Comparison of ENCODE assay signal across 8 cellular contexts in the genomic region with DNA sequence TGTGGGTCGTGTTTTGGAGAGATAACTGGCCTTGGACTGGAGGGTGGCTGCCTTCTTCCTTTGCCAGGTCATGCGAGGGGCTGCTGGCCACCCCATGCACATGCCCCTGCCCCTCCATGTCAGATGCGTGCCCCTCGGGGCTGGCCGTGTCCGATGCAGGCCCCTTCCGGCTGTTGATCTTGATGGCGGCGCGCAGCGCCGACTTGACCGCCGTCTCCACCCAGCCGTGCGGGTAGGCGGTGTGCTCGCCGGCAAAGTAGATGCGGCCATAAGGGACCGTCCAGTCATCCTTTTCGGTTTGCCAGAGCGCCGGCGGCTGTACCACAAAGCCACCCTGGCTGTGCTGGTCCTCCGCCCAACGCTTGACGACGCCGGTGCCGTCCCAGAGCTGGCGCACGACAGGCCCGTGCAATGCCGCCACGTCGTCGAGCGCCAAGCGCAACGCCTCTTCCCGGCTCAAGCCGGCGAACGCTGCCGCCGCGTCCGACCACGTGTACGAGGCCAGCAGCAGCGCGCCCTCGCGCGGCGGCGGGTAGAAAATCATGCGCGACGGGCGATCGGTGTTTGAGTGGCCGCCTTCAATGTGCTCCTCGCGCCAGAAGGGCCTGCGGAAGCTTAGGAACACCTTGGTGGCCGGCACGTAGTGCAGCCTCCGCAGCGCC. TPM values are rescaled to one million over a fixed set of nuclear protein-coding genes. Genes with fewer than 3 reads are reported as not detected.
DNase-seq lines count a peak whose midpoint lies in the region; ATAC-seq and TF ChIP-seq lines count a peak whose summit lies in the region.

No MANE protein-coding gene starts in this region.

- TF ChIP-seq CTCF in ascending aorta (IDR thresholded peaks at IDR 0.05) (peak; percentile 69 to 73 (median 73)), BE2C (IDR thresholded peaks at IDR 0.05; ENCODE audit: low read depth, low read length) (no peak)

- peak overlapping the region; percentile 76 to 80 (median 76) for H3K4me3 Mint-ChIP-seq in T-cell

- WGBS in iPS DF 6.9 (ENCODE audit: insufficient coverage, insufficient read length) = no CpG with 5 or more reads among the region's 71 CpGs

- peaks cover 22 to 29% of the 10 kb centered on the region in 2 donors for H3K36me3 ChIP-seq in ascending aorta
- peaks cover 4% of the 10 kb centered on the region for H3K36me3 ChIP-seq in iPS DF 6.9 (ENCODE audit: control insufficient read depth, insufficient read depth, low read length)
- H3K36me3 ChIP-seq in BE2C = no peaks in the 10 kb centered on the region

- H3K27ac ChIP-seq in ascending aorta = no peak overlapping the region
- H3K27ac ChIP-seq in iPS DF 6.9 (ENCODE audit: low read length) = no peak overlapping the region
- H3K27ac ChIP-seq in skin epidermis = peak overlapping the region in 6 of 21 experiments; percentile 11 to 65 (median 28)

- H3K27me3 Mint-ChIP-seq in T-cell = no peaks in the 10 kb centered on the region

- no peaks in the 10 kb centered on the region for H3K9me3 ChIP-seq in ascending aorta
- no peaks in the 10 kb centered on the region for H3K9me3 ChIP-seq in iPS DF 6.9 (ENCODE audit: control insufficient read depth, insufficient read depth, low read length)
- no peaks in the 10 kb centered on the region for H3K9me3 ChIP-seq in BE2C

- DNase-seq in T-cell (peak; percentile 44 to 78 (median 65)), ascending aorta (ENCODE audit: low spot score in 2 of 2) (peak in 1 of 2 donors; percentile 84), iPS DF 6.9 (ENCODE audit: low read depth, low spot score) (no peak), glomerular visceral epithelial cell (ENCODE audit: extremely low spot score) (no peak), BE2C (no peak)

- H3K4me1 Mint-ChIP-seq in T-cell = peaks cover 6 to 18% (median 12%) of the 10 kb centered on the region in 3 donors

- no peaks in the 10 kb centered on the region for H3K9me3 Mint-ChIP-seq in T-cell

- peak; percentile 20 for TF ChIP-seq POLR2A in GM19099 (IDR thresholded peaks at IDR 0.05; ENCODE audit: extremely low read depth, insufficient read length, low read depth)

- CTCF ChIA-PET in T-cell (lab: Charles Lee) = no interaction called here

- intact Hi-C loops in ascending aorta (cut with DNase I) = no loop called here

- H3K27me3 ChIP-seq in ascending aorta (no peaks in the 10 kb centered on the region), iPS DF 6.9 (ENCODE audit: control insufficient read depth, insufficient read depth, low read length) (no peaks in the 10 kb centered on the region), BE2C (no peaks in the 10 kb centered on the region)

- H3K4me3 ChIP-seq in ascending aorta (peak overlapping the region; percentile 25 to 41), iPS DF 6.9 (ENCODE audit: low read length) (peak overlapping the region; percentile 43; the same call in 1 of the 2 replicates), skin epidermis (peak overlapping the region; percentile 2 to 37 (median 26)), BE2C (ENCODE audit: low read depth, low read length) (no peak overlapping the region; the same call in 1 of the 2 replicates)

- POLR2A ChIA-PET in T-cell (lab: Charles Lee) = interaction anchor here in 1 of 2 donors (0.6 kb wide), 1 partner anchor 486 kb away, joined by 5 read pairs; a partner anchor contains a TSS

- ATAC-seq in T-cell (replicated peaks in 1 of 4) (peak; percentile 73 to 84 (median 82)), GM18498 (IDR thresholded peaks at IDR 0.05; ENCODE audit: unreplicated experiment) (no peak)

- peak overlapping the region; percentile 58 to 61 for H3K27ac Mint-ChIP-seq in T-cell

- H3K36me3 Mint-ChIP-seq in T-cell = peaks cover 10% of the 10 kb centered on the region

- H3K4me1 ChIP-seq in ascending aorta (peaks cover 4 to 8% of the 10 kb centered on the region in 2 donors), iPS DF 6.9 (ENCODE audit: control insufficient read depth, insufficient read depth, low read length) (peaks cover 2% of the 10 kb centered on the region; the same call in 1 of the 2 replicates), BE2C (peaks cover 6% of the 10 kb centered on the region; the same call in 1 of the 2 replicates)

RNA-seq across cellular contexts. Expression of a gene that starts 6.9 kb away (rescaled TPM):
- total RNA-seq in T-cell = 10 to 100 TPM in 1 of 5 donors, 1 to 10 TPM in 4; 2.0 to 12.4 (median 4.0) TPM
- total RNA-seq in ascending aorta = 0.96 TPM
- 0.76 TPM for polyA plus RNA-seq in BE2C (2012; ENCODE audit: insufficient read depth, insufficient read length, low read depth)

RNA-seq across cellular contexts. Expression of a gene that starts 12.3 kb away (rescaled TPM):
- total RNA-seq in T-cell (100 to 1,000 TPM in 1 of 5 donors, 10 to 100 TPM in 4; 46.5 to 102 (median 88.6) TPM), ascending aorta (44.6 TPM)
- 39.4 TPM for polyA plus RNA-seq in BE2C (2012; ENCODE audit: insufficient read depth, insufficient read length, low read depth)

RNA-seq across cellular contexts. Expression of a gene that starts 12.7 kb away (rescaled TPM):
- total RNA-seq in T-cell (10 to 100 TPM; 13.3 to 24.9 (median 21.4) TPM), ascending aorta (12.8 TPM)
- polyA plus RNA-seq in BE2C (2012; ENCODE audit: insufficient read depth, insufficient read length, low read depth) = 52.2 TPM

RNA-seq across cellular contexts. Expression of a gene that starts 22.4 kb away (rescaled TPM):
- total RNA-seq in T-cell (100 to 1,000 TPM; 129 to 209 (median 193) TPM), ascending aorta (46.3 TPM)
- 137 TPM for polyA plus RNA-seq in BE2C (2012; ENCODE audit: insufficient read depth, insufficient read length, low read depth)

RNA-seq across cellular contexts. Expression of a gene that starts 38.9 kb away (rescaled TPM):
- total RNA-seq in T-cell (100 to 1,000 TPM; 149 to 165 (median 156) TPM), ascending aorta (163 TPM)
- 252 TPM for polyA plus RNA-seq in BE2C (2012; ENCODE audit: insufficient read depth, insufficient read length, low read depth)

Comparison
In these comparisons a context has a peak if more than half of its experiments do, and no peak if none do; other contexts are left out.
1. DNase-seq: peak in T-cell (34 of 34); none in iPS DF 6.9 (single experiment), glomerular visceral epithelial cell (single experiment) and BE2C (single experiment).